Comparison of ENCODE assay signal across 17 cellular contexts in the genomic region with DNA sequence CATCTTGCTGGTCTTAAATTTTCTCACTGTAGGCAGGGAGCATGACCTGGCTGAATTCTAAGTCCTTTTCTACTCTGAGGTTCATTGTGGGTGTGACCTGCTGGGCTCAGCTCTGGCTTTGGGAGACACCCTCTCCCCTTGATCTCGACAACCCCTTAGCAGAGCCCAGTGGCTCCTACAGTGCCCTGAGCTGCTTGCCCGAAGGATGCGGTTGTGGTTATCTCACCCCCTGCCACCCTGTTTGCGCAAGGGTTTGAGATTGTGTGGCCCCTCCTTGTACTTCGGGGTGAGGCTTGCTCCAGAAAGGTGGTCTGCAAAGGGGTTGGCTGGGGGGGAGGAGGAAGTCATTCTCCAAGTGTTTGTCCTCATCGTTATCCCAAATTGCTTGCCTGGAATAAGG.
"Had no signal": no experiment of that assay in that cellular context is flagged by ENCODE, and none has a peak within 500 bp of the region (broad histone marks: within the 10 kb centered on the region; RNA-seq: fewer than 3 reads in every experiment).

No MANE protein-coding gene starts in this region.

- ATAC-seq: left lung, pancreas had no signal

- FAIRE-seq: bronchial epithelial cell, endothelial cell of umbilical vein, islet of Langerhans, pancreas had no signal

- H3K27ac Mint-ChIP-seq: activated naive CD8-positive, alpha-beta T cell treated with anti-CD3 and anti-CD28 coated beads, Interleukin-2, amount 10 ng/mL, durations not matched to agents 7 days and 5 days; stimulated activated naive CD8-positive, alpha-beta T cell treated with anti-CD3 and anti-CD28 coated beads, Interleukin-15, Interleukin-2, amounts not matched to agents 100 ng/mL and 50 ng/mL, for 24 hours had no signal

- H3K27me3 ChIP-seq: left lung, pancreas, testis, uterus had no signal

- DNase-seq: activated CD4-positive, alpha-beta T cell treated with anti-CD3 and anti-CD28 coated beads, Interleukin-2, amount 50 U/mL, for 4 hours; activated CD4-positive, CD25-positive, alpha-beta regulatory T cell treated with anti-CD3 and anti-CD28 coated beads, Interleukin-2, amount 50 U/mL, for 72 hours; activated naive CD8-positive, alpha-beta T cell treated with anti-CD3 and anti-CD28 coated beads, Interleukin-2, amount 10 ng/mL, durations not matched to agents 7 days and 5 days; activated T-cell treated with anti-CD3 and anti-CD28 coated beads, Interleukin-2, amount 50 U/mL, for 48 hours; anterior cingulate cortex; foreskin melanocyte; head of caudate nucleus; left lung; pancreas; stimulated activated CD4-positive, alpha-beta T cell treated with anti-CD3 and anti-CD28 coated beads, Interleukin-2, amount 100 ng/mL, for 48 hours; testis; uterus had no signal

- H3K4me3 Mint-ChIP-seq: activated naive CD8-positive, alpha-beta T cell treated with anti-CD3 and anti-CD28 coated beads, Interleukin-2, amount 10 ng/mL, durations not matched to agents 7 days and 5 days; neural crest cell; stimulated activated naive CD8-positive, alpha-beta T cell treated with anti-CD3 and anti-CD28 coated beads, Interleukin-15, Interleukin-2, amounts not matched to agents 100 ng/mL and 50 ng/mL, for 24 hours had no signal

- H3K9me3 Mint-ChIP-seq: neural crest cell; stimulated activated naive CD8-positive, alpha-beta T cell treated with anti-CD3 and anti-CD28 coated beads, Interleukin-15, Interleukin-2, amounts not matched to agents 100 ng/mL and 50 ng/mL, for 24 hours had no signal

- H3K9me3 ChIP-seq: left lung, pancreas, testis, uterus had no signal

- H3K27ac ChIP-seq: left lung, pancreas had no signal

- H3K4me3 ChIP-seq: left lung, pancreas, testis, uterus had no signal

- H3K36me3 Mint-ChIP-seq: activated naive CD8-positive, alpha-beta T cell treated with anti-CD3 and anti-CD28 coated beads, Interleukin-2, amount 10 ng/mL, durations not matched to agents 7 days and 5 days had no signal

- H3K36me3 ChIP-seq: left lung, pancreas, uterus had no signal
